Comparison of ENCODE assay signal across 18 cellular contexts in genomic region chr2:208010501-208010900, GRCh38. TPM values are rescaled to one million over a fixed set of nuclear protein-coding genes. Genes with fewer than 3 reads are reported as not detected.
DNase-seq lines count a peak whose midpoint lies in the region; ATAC-seq and TF ChIP-seq lines count a peak whose summit lies in the region.
"Had no signal": no experiment of that assay in that cellular context is flagged by ENCODE, and none has a peak within 500 bp of the region (broad histone marks: within the 10 kb centered on the region; RNA-seq: fewer than 3 reads in every experiment).

No MANE protein-coding gene starts in this region.

- H3K4me3 ChIP-seq in Loucy (ENCODE audit: low read length, poor library complexity, severe bottlenecking): no peak overlapping the region
- no peak overlapping the region for H3K4me3 ChIP-seq in mucosa of descending colon
- no peak overlapping the region for H3K4me3 ChIP-seq in effector memory CD4-positive, alpha-beta T cell (ENCODE audit: insufficient read depth, low read depth, low read length, poor library complexity, severe bottlenecking)
- H3K4me3 ChIP-seq: GM23248, HAP-1 had no signal

- peaks cover 36% of the 10 kb centered on the region for H3K79me2 ChIP-seq in Loucy (ENCODE audit: insufficient read depth, low read length)

- H3K36me3 ChIP-seq in Loucy (ENCODE audit: insufficient read depth, low read length) (no peaks in the 10 kb centered on the region), mucosa of descending colon (ENCODE audit: low read depth) (no peaks in the 10 kb centered on the region)
- H3K36me3 ChIP-seq in effector memory CD4-positive, alpha-beta T cell (ENCODE audit: control insufficient read depth, insufficient read depth, low read length): no peaks in the 10 kb centered on the region
- H3K36me3 ChIP-seq: HAP-1 had no signal

- H3K27ac Mint-ChIP-seq in CD14-positive monocyte: peak overlapping the region in 5 of 7 donors; percentile 1 to 80 (median 52)

- no peak overlapping the region for H2AFZ ChIP-seq in Loucy (ENCODE audit: low read length)
- H2AFZ ChIP-seq: GM23248 had no signal

- intact Hi-C loops in CD14-positive monocyte (cut with micrococcal nuclease) (no loop called here), mucosa of descending colon (cut with DNase I, micrococcal nuclease) (no loop called here), head of caudate nucleus (cut with DNase I) (no loop called here)

- H3K9me3 Mint-ChIP-seq in CD14-positive monocyte: no peaks in the 10 kb centered on the region

- H3K27me3 Mint-ChIP-seq in CD14-positive monocyte (ENCODE audit: low read depth in 3 of 3): no peaks in the 10 kb centered on the region

- H3K9ac ChIP-seq in Loucy (ENCODE audit: low read depth, low read length, poor library complexity, severe bottlenecking): no peak overlapping the region
- H3K9ac ChIP-seq: GM23248 had no signal

- H3K36me3 Mint-ChIP-seq in CD14-positive monocyte: peaks cover 6 to 9% of the 10 kb centered on the region in 2 donors

- TF ChIP-seq CTCF in CD14-positive monocyte (IDR thresholded peaks at IDR 0.05): no peak
- no peak for TF ChIP-seq CTCF in Loucy (conservative IDR thresholded peaks at IDR 0.05; ENCODE audit: low read length)
- no peak for TF ChIP-seq CTCF in mucosa of descending colon (IDR thresholded peaks at IDR 0.05)

- no peak overlapping the region for H3K27ac ChIP-seq in effector memory CD4-positive, alpha-beta T cell (ENCODE audit: insufficient read depth, low read length, poor library complexity, severe bottlenecking)
- H3K27ac ChIP-seq: GM23248 had no signal

- DNase-seq in CD14-positive monocyte (ENCODE audit: low spot score) (no peak), SKM-1 (lab: John Stamatoyannopoulos, UW; ENCODE audit: unreplicated experiment) (peak; percentile 38), mucosa of descending colon (no peak), head of caudate nucleus (no peak)
- DNase-seq in effector memory CD4-positive, alpha-beta T cell: no peak
- no peak for DNase-seq in stimulated activated CD4-positive, alpha-beta T cell treated with anti-CD3 and anti-CD28 coated beads, Interleukin-4, amount 100 ng/mL, for 1 hour
- DNase-seq: C1 segment of cervical spinal cord, DMS 273 treated with DMSO at 0.1 percent for 48 hours, DND-41, GM23248, Kasumi-1, MM.1S, NCI-H1694 treated with DMSO at 0.1 percent for 48 hours, NCI-H2107, NCI-H510A, NCI-H774 had no signal

- peak overlapping the region; percentile 9 for H3K4me2 ChIP-seq in Loucy (ENCODE audit: low read depth, low read length, poor library complexity, severe bottlenecking)

- no peaks in the 10 kb centered on the region for H3K9me3 ChIP-seq in Loucy (ENCODE audit: insufficient read depth, low read depth, low read length)
- H3K9me3 ChIP-seq in mucosa of descending colon: no peaks in the 10 kb centered on the region
- H3K9me3 ChIP-seq in effector memory CD4-positive, alpha-beta T cell (ENCODE audit: control insufficient read depth, low read length): no peaks in the 10 kb centered on the region
- H3K9me3 ChIP-seq: HAP-1 had no signal

- H3K4me1 Mint-ChIP-seq in CD14-positive monocyte: peaks cover 36% of the 10 kb centered on the region

- H3K9me2 ChIP-seq in Loucy (replicated peaks; ENCODE audit: low read depth, low read length): no peaks in the 10 kb centered on the region

- ATAC-seq in mucosa of descending colon: peak; percentile 34

- H3F3A ChIP-seq in Loucy (ENCODE audit: low read depth): no peaks in the 10 kb centered on the region

- no peaks in the 10 kb centered on the region for H3K27me3 ChIP-seq in Loucy (ENCODE audit: insufficient read depth, low read length, poor library complexity, severe bottlenecking)
- no peaks in the 10 kb centered on the region for H3K27me3 ChIP-seq in effector memory CD4-positive, alpha-beta T cell (replicated peaks; ENCODE audit: control insufficient read depth, insufficient read depth, low read length, poor library complexity, severe bottlenecking)

- no peak overlapping the region for H3K4me3 Mint-ChIP-seq in CD14-positive monocyte

- no peaks in the 10 kb centered on the region for H4K20me1 ChIP-seq in Loucy (ENCODE audit: insufficient read depth, low read length, poor library complexity, severe bottlenecking)

- H3K4me1 ChIP-seq in Loucy (ENCODE audit: insufficient read depth, low read length, poor library complexity, severe bottlenecking) (peaks cover 43% of the 10 kb centered on the region), mucosa of descending colon (ENCODE audit: low read depth) (peaks cover 18% of the 10 kb centered on the region)
- no peaks in the 10 kb centered on the region for H3K4me1 ChIP-seq in effector memory CD4-positive, alpha-beta T cell (ENCODE audit: control insufficient read depth, insufficient read depth, low read length, poor library complexity, severe bottlenecking)

RNA-seq across cellular contexts. Expression of gene PLEKHM3, which starts 14.8 kb away (rescaled TPM):
- 1 to 10 TPM; 3.0 TPM for polyA plus RNA-seq in CD14-positive monocyte
- 10 to 100 TPM in 2 of 3 donors, 1 to 10 TPM in 1; 9.7 to 21.1 (median 12.9) TPM for total RNA-seq in mucosa of descending colon
